ENCODE assay signal across 12 cellular contexts in genomic region chr5:160926428-160926827, GRCh38.
DNase-seq lines count a peak whose midpoint lies in the region; ATAC-seq and TF ChIP-seq lines count a peak whose summit lies in the region.
"Had no signal": no experiment of that assay in that cellular context is flagged by ENCODE, and none has a peak within 500 bp of the region (broad histone marks: within the 10 kb centered on the region; RNA-seq: fewer than 3 reads in every experiment).

No MANE protein-coding gene starts in this region.

- H3K27ac Mint-ChIP-seq in effector memory CD8-positive, alpha-beta T cell, result no peak overlapping the region
- no peak overlapping the region for H3K27ac Mint-ChIP-seq in Caco-2 (ENCODE audit: unreplicated experiment)

- no peaks in the 10 kb centered on the region for H3K4me1 Mint-ChIP-seq in effector memory CD8-positive, alpha-beta T cell (ENCODE audit: low read depth in 2 of 2)
- H3K4me1 Mint-ChIP-seq in Caco-2 (ENCODE audit: low read depth, unreplicated experiment), result peaks cover 57% of the 10 kb centered on the region

- H3K9me3 Mint-ChIP-seq in effector memory CD8-positive, alpha-beta T cell, result no peaks in the 10 kb centered on the region
- H3K9me3 Mint-ChIP-seq in Caco-2 (ENCODE audit: unreplicated experiment), result peaks cover 9% of the 10 kb centered on the region

- H3K9me3 ChIP-seq in Caco-2, result no peaks in the 10 kb centered on the region

- H3K4me1 ChIP-seq in Caco-2, result peaks cover 80% of the 10 kb centered on the region

- no peak for TF ChIP-seq CTCF in Caco-2 (IDR thresholded peaks at IDR 0.05; ENCODE audit: insufficient read depth in 1 of 2, low read depth in 1 of 2, low read length in 1 of 2, severe bottlenecking in 1 of 2, unreplicated experiment in 1 of 2)

- no peaks in the 10 kb centered on the region for H3K36me3 ChIP-seq in Caco-2 (ENCODE audit: control insufficient read depth, insufficient read depth, low read length)

- in situ Hi-C loops in G401 (cut with HindIII; ENCODE audit: low sequenced_read_pairs), result no loop called here
- in situ Hi-C loops in ACHN (cut with HindIII; ENCODE audit: low pct_ligation_motif_present, low pct_unique_long_range_greater_than_20kb, low sequenced_read_pairs), result no loop called here

- H3K27me3 Mint-ChIP-seq in effector memory CD8-positive, alpha-beta T cell, result no peaks in the 10 kb centered on the region
- no peaks in the 10 kb centered on the region for H3K27me3 Mint-ChIP-seq in Caco-2 (ENCODE audit: insufficient read depth, unreplicated experiment)

- intact Hi-C loops in Caco-2 (cut with micrococcal nuclease; ENCODE audit: unreplicated experiment), result no loop called here

- H3K4me3 ChIP-seq in Caco-2 (ENCODE audit: low read depth, low read length), result no peak overlapping the region
- H3K4me3 ChIP-seq: skin epidermis had no signal

- no TSS peak for BruUV-seq in Caco-2 (replicated peaks; lab: Mats Ljungman, UMichigan)

- POLR2A ChIA-PET in Caco-2 (lab: Charles Lee), result no interaction called here

- CTCF ChIA-PET in Caco-2 (lab: Charles Lee), result no interaction called here

- no peaks in the 10 kb centered on the region for H3K36me3 Mint-ChIP-seq in effector memory CD8-positive, alpha-beta T cell (ENCODE audit: insufficient read depth)
- peaks cover 11% of the 10 kb centered on the region for H3K36me3 Mint-ChIP-seq in Caco-2 (ENCODE audit: insufficient read depth, unreplicated experiment)

- no peaks in the 10 kb centered on the region for H3K27me3 ChIP-seq in Caco-2 (replicated peaks; ENCODE audit: control insufficient read depth, insufficient read depth, low read length)

- ATAC-seq in effector memory CD8-positive, alpha-beta T cell (replicated peaks), result no peak
- ATAC-seq: Panc1 had no signal

- H3K4me3 Mint-ChIP-seq in effector memory CD8-positive, alpha-beta T cell, result no peak overlapping the region
- H3K4me3 Mint-ChIP-seq in Caco-2 (ENCODE audit: unreplicated experiment), result no peak overlapping the region

- DNase-seq in G401 (ENCODE audit: low spot score), result peak; percentile 74
- peak; percentile 82 to 95 for DNase-seq in NCI-H2081 (lab: John Stamatoyannopoulos, UW)
- DNase-seq in anterior cingulate cortex (lab: John Stamatoyannopoulos, UW), result peak in 36 of 58 donors; percentile 3 to 62 (median 22)
- peak; percentile 22 for DNase-seq in myocyte (ENCODE audit: low read depth)
- DNase-seq in stimulated activated CD4-positive, alpha-beta T cell treated with anti-CD3 and anti-CD28 coated beads, Interleukin-4, amount 100 ng/mL, for 4 hours, result no peak
- DNase-seq in effector memory CD8-positive, alpha-beta T cell, result no peak
- no peak for DNase-seq in Caco-2
- no peak for DNase-seq in ACHN
- DNase-seq: mesenchymal stem cell; stimulated activated naive CD4-positive, alpha-beta T cell had no signal

Comparison
In these comparisons a context has a peak if more than half of its experiments do, and no peak if none do; other contexts are left out.
1. DNase-seq: peak in G401 (single experiment), NCI-H2081 (2 of 2), anterior cingulate cortex (36 of 58) and myocyte (single experiment); none in stimulated activated CD4-positive, alpha-beta T cell treated with anti-CD3 and anti-CD28 coated beads, Interleukin-4, amount 100 ng/mL, for 4 hours (0 of 2), effector memory CD8-positive, alpha-beta T cell (0 of 3), Caco-2 (0 of 2) and ACHN (single experiment).